8 cellular contexts compared by ENCODE assay signal in the genomic region with DNA sequence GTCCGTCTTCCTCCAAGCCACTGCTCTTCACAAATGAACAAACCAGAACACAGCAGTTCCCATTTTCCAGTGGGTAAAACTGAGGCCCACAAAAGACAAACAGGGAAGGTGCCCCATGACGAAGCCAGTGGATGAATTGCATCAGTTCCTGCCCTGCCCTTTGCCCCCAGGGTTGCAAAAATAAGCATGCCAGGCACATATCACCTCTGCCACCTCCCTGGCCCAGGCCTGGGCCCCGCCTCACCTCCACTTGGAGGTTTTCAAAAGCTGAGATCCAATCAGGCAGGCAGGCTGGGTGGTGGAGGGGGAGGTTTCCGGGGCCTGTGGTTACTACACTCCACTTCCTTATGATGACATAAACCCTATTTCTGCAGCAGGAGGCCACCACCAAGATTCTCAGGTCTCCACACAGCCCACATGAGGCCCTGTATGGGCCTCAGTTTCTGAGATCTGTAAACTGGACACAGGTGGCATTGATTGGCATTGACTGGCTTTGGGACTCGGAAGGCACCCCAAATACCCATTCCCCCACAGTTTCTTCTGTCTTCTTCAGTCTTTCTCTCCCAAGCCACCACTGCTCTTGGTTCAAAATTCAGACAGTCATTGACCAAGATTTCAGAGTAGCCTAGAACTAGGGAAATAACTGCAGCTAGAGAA. TPM values are rescaled to one million over a fixed set of nuclear protein-coding genes. Genes with fewer than 3 reads are reported as not detected.
A peak's percentile ranks its signal among the peaks of the same experiment; 100 is the strongest.
DNase-seq lines count a peak whose midpoint lies in the region; ATAC-seq and TF ChIP-seq lines count a peak whose summit lies in the region.

No MANE protein-coding gene starts in this region.

- no peak overlapping the region for H3K27ac ChIP-seq in foreskin keratinocyte

- peaks cover 39% of the 10 kb centered on the region for H3K27me3 ChIP-seq in foreskin keratinocyte

- peaks cover 12% of the 10 kb centered on the region for H3K4me1 ChIP-seq in foreskin keratinocyte

- peak; percentile 96 for DNase-seq in NOMO-1 treated with DMSO at 0.1 percent for 48 hours (lab: John Stamatoyannopoulos, UW; ENCODE audit: unreplicated experiment)
- DNase-seq in activated T-cell treated with anti-CD3 and anti-CD28 coated beads for 24 hours (ENCODE audit: low read depth): peak; percentile 78
- peak; percentile 20 to 55 for DNase-seq in foreskin keratinocyte
- DNase-seq in stimulated activated CD4-positive, alpha-beta T cell treated with anti-CD3 and anti-CD28 coated beads, Interleukin-1b, Interleukin-23, amount 100 ng/mL, for 24 hours (ENCODE audit: low read depth in 4 of 4, low spot score in 1 of 4): peak; percentile 50 to 85 (median 67)
- DNase-seq in NCI-H2171 treated with DMSO at 0.1 percent for 48 hours (lab: John Stamatoyannopoulos, UW): no peak
- no peak for DNase-seq in OCI-M2 (lab: John Stamatoyannopoulos, UW; ENCODE audit: unreplicated experiment)

- no peak for TF ChIP-seq CTCF in foreskin keratinocyte (conservative IDR thresholded peaks at IDR 0.05)

- peak; percentile 67 for ATAC-seq in GM18868 (IDR thresholded peaks at IDR 0.05; ENCODE audit: unreplicated experiment)
- ATAC-seq in HG03045 (IDR thresholded peaks at IDR 0.05; ENCODE audit: unreplicated experiment): peak; percentile 57
- ATAC-seq in foreskin keratinocyte: peak; percentile 15

RNA-seq across cellular contexts. Expression of gene KIF21B, which starts 4.1 kb away (rescaled TPM):
- total RNA-seq in foreskin keratinocyte: 0.63 and 1.1 TPM in 2 replicates
- 0.14 and 0.28 TPM in 2 replicates for polyA plus RNA-seq in foreskin keratinocyte

Comparison
In these comparisons a context has a peak if more than half of its experiments do, and no peak if none do; other contexts are left out.
1. ATAC-seq: peak in every context shown above with its lines; median percentile 67 in GM18868; 57 in HG03045; 15 in foreskin keratinocyte.
2. DNase-seq: peak in NOMO-1 treated with DMSO at 0.1 percent for 48 hours (single experiment), activated T-cell treated with anti-CD3 and anti-CD28 coated beads for 24 hours (single experiment), foreskin keratinocyte (2 of 2) and stimulated activated CD4-positive, alpha-beta T cell treated with anti-CD3 and anti-CD28 coated beads, Interleukin-1b, Interleukin-23, amount 100 ng/mL, for 24 hours (4 of 4); none in NCI-H2171 treated with DMSO at 0.1 percent for 48 hours (single experiment) and OCI-M2 (single experiment).